In the genomic region with DNA sequence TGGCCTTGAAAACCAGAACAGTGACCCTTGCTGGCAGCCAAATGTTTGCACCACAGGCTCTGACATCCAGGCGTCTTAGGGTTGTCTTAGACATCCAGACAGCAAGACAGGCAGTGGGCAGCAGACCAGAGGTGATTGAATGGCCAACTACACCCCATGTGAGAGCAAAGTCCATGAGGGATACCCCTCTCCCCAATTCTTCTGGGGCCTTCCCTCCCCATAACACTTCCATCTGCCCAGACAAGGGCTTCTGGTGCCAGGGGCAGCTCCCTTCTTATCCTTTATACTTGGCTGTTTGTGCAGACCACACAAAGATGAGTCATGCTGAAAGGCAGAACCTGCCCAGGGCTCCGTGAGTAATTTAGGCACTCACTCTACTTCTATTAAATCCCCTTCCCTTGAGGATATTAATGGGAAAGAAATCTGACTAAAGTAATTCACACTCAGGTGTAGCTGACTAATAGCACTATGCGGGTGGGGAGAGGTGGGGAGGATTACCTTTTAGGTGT, we compare ENCODE assay signal across 1 cellular context.
TF ChIP-seq lines count a peak whose summit lies in the region.

No MANE protein-coding gene starts in this region.

TF ChIP-seq in HEK293, 187 proteins besides CTCF, POLR2A, EP300 and RAD21 (continued from another document):
- TF ChIP-seq, protein P1, sequence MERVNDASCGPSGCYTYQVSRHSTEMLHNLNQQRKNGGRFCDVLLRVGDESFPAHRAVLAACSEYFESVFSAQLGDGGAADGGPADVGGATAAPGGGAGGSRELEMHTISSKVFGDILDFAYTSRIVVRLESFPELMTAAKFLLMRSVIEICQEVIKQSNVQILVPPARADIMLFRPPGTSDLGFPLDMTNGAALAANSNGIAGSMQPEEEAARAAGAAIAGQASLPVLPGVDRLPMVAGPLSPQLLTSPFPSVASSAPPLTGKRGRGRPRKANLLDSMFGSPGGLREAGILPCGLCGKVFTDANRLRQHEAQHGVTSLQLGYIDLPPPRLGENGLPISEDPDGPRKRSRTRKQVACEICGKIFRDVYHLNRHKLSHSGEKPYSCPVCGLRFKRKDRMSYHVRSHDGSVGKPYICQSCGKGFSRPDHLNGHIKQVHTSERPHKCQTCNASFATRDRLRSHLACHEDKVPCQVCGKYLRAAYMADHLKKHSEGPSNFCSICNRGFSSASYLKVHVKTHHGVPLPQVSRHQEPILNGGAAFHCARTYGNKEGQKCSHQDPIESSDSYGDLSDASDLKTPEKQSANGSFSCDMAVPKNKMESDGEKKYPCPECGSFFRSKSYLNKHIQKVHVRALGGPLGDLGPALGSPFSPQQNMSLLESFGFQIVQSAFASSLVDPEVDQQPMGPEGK (tag by site-specific recombination; IDR thresholded peaks at IDR 0.05), result peak; percentile 59
- TF ChIP-seq, protein P2, sequence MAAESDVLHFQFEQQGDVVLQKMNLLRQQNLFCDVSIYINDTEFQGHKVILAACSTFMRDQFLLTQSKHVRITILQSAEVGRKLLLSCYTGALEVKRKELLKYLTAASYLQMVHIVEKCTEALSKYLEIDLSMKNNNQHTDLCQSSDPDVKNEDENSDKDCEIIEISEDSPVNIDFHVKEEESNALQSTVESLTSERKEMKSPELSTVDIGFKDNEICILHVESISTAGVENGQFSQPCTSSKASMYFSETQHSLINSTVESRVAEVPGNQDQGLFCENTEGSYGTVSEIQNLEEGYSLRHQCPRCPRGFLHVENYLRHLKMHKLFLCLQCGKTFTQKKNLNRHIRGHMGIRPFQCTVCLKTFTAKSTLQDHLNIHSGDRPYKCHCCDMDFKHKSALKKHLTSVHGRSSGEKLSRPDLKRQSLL (tag by site-specific recombination; IDR thresholded peaks at IDR 0.05), result no peak
- TF ChIP-seq ZNF571 (tag by site-specific recombination; IDR thresholded peaks at IDR 0.05), result no peak
- no peak for TF ChIP-seq ZNF843 (tag by site-specific recombination; IDR thresholded peaks at IDR 0.05)
- TF ChIP-seq, protein P3, sequence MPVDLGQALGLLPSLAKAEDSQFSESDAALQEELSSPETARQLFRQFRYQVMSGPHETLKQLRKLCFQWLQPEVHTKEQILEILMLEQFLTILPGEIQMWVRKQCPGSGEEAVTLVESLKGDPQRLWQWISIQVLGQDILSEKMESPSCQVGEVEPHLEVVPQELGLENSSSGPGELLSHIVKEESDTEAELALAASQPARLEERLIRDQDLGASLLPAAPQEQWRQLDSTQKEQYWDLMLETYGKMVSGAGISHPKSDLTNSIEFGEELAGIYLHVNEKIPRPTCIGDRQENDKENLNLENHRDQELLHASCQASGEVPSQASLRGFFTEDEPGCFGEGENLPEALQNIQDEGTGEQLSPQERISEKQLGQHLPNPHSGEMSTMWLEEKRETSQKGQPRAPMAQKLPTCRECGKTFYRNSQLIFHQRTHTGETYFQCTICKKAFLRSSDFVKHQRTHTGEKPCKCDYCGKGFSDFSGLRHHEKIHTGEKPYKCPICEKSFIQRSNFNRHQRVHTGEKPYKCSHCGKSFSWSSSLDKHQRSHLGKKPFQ (tag by site-specific recombination; IDR thresholded peaks at IDR 0.05), result peak; percentile 36; the same call in 1 of the 2 replicates
- TF ChIP-seq SALL2 (tag by site-specific recombination; IDR thresholded peaks at IDR 0.05; ENCODE audit: borderline replicate concordance), result no peak
- TF ChIP-seq, protein P4, sequence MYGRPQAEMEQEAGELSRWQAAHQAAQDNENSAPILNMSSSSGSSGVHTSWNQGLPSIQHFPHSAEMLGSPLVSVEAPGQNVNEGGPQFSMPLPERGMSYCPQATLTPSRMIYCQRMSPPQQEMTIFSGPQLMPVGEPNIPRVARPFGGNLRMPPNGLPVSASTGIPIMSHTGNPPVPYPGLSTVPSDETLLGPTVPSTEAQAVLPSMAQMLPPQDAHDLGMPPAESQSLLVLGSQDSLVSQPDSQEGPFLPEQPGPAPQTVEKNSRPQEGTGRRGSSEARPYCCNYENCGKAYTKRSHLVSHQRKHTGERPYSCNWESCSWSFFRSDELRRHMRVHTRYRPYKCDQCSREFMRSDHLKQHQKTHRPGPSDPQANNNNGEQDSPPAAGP (tag by site-specific recombination; IDR thresholded peaks at IDR 0.05), result peak; percentile 89
- TF ChIP-seq, protein P5, sequence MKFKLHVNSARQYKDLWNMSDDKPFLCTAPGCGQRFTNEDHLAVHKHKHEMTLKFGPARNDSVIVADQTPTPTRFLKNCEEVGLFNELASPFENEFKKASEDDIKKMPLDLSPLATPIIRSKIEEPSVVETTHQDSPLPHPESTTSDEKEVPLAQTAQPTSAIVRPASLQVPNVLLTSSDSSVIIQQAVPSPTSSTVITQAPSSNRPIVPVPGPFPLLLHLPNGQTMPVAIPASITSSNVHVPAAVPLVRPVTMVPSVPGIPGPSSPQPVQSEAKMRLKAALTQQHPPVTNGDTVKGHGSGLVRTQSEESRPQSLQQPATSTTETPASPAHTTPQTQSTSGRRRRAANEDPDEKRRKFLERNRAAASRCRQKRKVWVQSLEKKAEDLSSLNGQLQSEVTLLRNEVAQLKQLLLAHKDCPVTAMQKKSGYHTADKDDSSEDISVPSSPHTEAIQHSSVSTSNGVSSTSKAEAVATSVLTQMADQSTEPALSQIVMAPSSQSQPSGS (tag by site-specific recombination; IDR thresholded peaks at IDR 0.05; ENCODE audit: low read depth), result no peak
- TF ChIP-seq, protein P6, sequence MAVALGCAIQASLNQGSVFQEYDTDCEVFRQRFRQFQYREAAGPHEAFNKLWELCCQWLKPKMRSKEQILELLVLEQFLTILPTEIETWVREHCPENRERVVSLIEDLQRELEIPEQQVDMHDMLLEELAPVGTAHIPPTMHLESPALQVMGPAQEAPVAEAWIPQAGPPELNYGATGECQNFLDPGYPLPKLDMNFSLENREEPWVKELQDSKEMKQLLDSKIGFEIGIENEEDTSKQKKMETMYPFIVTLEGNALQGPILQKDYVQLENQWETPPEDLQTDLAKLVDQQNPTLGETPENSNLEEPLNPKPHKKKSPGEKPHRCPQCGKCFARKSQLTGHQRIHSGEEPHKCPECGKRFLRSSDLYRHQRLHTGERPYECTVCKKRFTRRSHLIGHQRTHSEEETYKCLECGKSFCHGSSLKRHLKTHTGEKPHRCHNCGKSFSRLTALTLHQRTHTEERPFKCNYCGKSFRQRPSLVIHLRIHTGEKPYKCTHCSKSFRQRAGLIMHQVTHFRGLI (tag by site-specific recombination; IDR thresholded peaks at IDR 0.05), result 0 out of 2 replicates have a peak, but pooled peaks have one; percentile 11
- peak; percentile 62 for TF ChIP-seq KLF8 (tag by site-specific recombination; IDR thresholded peaks at IDR 0.05)
- TF ChIP-seq, protein P7, sequence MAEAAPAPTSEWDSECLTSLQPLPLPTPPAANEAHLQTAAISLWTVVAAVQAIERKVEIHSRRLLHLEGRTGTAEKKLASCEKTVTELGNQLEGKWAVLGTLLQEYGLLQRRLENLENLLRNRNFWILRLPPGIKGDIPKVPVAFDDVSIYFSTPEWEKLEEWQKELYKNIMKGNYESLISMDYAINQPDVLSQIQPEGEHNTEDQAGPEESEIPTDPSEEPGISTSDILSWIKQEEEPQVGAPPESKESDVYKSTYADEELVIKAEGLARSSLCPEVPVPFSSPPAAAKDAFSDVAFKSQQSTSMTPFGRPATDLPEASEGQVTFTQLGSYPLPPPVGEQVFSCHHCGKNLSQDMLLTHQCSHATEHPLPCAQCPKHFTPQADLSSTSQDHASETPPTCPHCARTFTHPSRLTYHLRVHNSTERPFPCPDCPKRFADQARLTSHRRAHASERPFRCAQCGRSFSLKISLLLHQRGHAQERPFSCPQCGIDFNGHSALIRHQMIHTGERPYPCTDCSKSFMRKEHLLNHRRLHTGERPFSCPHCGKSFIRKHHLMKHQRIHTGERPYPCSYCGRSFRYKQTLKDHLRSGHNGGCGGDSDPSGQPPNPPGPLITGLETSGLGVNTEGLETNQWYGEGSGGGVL (tag by site-specific recombination; IDR thresholded peaks at IDR 0.05), result peak; percentile 70
- peak; percentile 82 for TF ChIP-seq OSR2 (tag by site-specific recombination; IDR thresholded peaks at IDR 0.05)
- TF ChIP-seq ZNF707 (tag by site-specific recombination; IDR thresholded peaks at IDR 0.05), result no peak
- TF ChIP-seq ZNF292 (tag by site-specific recombination; IDR thresholded peaks at IDR 0.05; ENCODE audit: borderline replicate concordance, low read depth), result no peak
- peak; percentile 63 for TF ChIP-seq GLIS1 (tag by site-specific recombination; IDR thresholded peaks at IDR 0.05)
- TF ChIP-seq ZFP69B (tag by site-specific recombination; IDR thresholded peaks at IDR 0.05), result no peak
- no peak for TF ChIP-seq ZNF791 (tag by site-specific recombination; IDR thresholded peaks at IDR 0.05)
- TF ChIP-seq ZNF610 (tag by site-specific recombination; IDR thresholded peaks at IDR 0.05; ENCODE audit: borderline replicate concordance), result no peak
- TF ChIP-seq ZNF23 (tag by site-specific recombination; IDR thresholded peaks at IDR 0.05; ENCODE audit: borderline replicate concordance), result no peak
- TF ChIP-seq ZNF416 (tag by site-specific recombination; IDR thresholded peaks at IDR 0.05), result no peak
- no peak for TF ChIP-seq ZNF354C (tag by site-specific recombination; IDR thresholded peaks at IDR 0.05; ENCODE audit: borderline replicate concordance, low read depth)
- TF ChIP-seq ZNF561 (tag by site-specific recombination; IDR thresholded peaks at IDR 0.05; ENCODE audit: borderline replicate concordance), result 0 out of 2 replicates have a peak, but pooled peaks have one; percentile 43
- TF ChIP-seq ZEB2 (tag by site-specific recombination; IDR thresholded peaks at IDR 0.05), result peak; percentile 81
- no peak for TF ChIP-seq ZNF221 (tag by site-specific recombination; IDR thresholded peaks at IDR 0.05; ENCODE audit: borderline replicate concordance)
- TF ChIP-seq, protein P8, sequence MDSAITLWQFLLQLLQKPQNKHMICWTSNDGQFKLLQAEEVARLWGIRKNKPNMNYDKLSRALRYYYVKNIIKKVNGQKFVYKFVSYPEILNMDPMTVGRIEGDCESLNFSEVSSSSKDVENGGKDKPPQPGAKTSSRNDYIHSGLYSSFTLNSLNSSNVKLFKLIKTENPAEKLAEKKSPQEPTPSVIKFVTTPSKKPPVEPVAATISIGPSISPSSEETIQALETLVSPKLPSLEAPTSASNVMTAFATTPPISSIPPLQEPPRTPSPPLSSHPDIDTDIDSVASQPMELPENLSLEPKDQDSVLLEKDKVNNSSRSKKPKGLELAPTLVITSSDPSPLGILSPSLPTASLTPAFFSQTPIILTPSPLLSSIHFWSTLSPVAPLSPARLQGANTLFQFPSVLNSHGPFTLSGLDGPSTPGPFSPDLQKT (IDR thresholded peaks at IDR 0.05; ENCODE audit: borderline replicate concordance, low read depth, low read length), result no peak
- TF ChIP-seq, protein P9, sequence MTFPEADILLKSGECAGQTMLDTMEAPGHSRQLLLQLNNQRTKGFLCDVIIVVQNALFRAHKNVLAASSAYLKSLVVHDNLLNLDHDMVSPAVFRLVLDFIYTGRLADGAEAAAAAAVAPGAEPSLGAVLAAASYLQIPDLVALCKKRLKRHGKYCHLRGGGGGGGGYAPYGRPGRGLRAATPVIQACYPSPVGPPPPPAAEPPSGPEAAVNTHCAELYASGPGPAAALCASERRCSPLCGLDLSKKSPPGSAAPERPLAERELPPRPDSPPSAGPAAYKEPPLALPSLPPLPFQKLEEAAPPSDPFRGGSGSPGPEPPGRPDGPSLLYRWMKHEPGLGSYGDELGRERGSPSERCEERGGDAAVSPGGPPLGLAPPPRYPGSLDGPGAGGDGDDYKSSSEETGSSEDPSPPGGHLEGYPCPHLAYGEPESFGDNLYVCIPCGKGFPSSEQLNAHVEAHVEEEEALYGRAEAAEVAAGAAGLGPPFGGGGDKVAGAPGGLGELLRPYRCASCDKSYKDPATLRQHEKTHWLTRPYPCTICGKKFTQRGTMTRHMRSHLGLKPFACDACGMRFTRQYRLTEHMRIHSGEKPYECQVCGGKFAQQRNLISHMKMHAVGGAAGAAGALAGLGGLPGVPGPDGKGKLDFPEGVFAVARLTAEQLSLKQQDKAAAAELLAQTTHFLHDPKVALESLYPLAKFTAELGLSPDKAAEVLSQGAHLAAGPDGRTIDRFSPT (tag by site-specific recombination; IDR thresholded peaks at IDR 0.05), result peak; percentile 76
- no peak for TF ChIP-seq ZNF621 (tag by site-specific recombination; IDR thresholded peaks at IDR 0.05)
- 0 out of 2 replicates have a peak, but pooled peaks have one; percentile 12 for TF ChIP-seq GLI4 (tag by site-specific recombination; IDR thresholded peaks at IDR 0.05)
- TF ChIP-seq, protein P10, sequence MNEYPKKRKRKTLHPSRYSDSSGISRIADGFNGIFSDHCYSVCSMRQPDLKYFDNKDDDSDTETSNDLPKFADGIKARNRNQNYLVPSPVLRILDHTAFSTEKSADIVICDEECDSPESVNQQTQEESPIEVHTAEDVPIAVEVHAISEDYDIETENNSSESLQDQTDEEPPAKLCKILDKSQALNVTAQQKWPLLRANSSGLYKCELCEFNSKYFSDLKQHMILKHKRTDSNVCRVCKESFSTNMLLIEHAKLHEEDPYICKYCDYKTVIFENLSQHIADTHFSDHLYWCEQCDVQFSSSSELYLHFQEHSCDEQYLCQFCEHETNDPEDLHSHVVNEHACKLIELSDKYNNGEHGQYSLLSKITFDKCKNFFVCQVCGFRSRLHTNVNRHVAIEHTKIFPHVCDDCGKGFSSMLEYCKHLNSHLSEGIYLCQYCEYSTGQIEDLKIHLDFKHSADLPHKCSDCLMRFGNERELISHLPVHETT (tag by site-specific recombination; IDR thresholded peaks at IDR 0.05), result peak; percentile 72; the same call in 1 of the 2 replicates
- TF ChIP-seq, protein P11, sequence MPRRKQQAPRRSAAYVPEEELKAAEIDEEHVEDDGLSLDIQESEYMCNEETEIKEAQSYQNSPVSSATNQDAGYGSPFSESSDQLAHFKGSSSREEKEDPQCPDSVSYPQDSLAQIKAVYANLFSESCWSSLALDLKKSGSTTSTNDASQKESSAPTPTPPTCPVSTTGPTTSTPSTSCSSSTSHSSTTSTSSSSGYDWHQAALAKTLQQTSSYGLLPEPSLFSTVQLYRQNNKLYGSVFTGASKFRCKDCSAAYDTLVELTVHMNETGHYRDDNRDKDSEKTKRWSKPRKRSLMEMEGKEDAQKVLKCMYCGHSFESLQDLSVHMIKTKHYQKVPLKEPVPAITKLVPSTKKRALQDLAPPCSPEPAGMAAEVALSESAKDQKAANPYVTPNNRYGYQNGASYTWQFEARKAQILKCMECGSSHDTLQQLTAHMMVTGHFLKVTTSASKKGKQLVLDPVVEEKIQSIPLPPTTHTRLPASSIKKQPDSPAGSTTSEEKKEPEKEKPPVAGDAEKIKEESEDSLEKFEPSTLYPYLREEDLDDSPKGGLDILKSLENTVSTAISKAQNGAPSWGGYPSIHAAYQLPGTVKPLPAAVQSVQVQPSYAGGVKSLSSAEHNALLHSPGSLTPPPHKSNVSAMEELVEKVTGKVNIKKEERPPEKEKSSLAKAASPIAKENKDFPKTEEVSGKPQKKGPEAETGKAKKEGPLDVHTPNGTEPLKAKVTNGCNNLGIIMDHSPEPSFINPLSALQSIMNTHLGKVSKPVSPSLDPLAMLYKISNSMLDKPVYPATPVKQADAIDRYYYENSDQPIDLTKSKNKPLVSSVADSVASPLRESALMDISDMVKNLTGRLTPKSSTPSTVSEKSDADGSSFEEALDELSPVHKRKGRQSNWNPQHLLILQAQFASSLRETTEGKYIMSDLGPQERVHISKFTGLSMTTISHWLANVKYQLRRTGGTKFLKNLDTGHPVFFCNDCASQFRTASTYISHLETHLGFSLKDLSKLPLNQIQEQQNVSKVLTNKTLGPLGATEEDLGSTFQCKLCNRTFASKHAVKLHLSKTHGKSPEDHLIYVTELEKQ (tag by site-specific recombination; IDR thresholded peaks at IDR 0.05; ENCODE audit: borderline replicate concordance), result peak; percentile 49; the same call in 1 of the 2 replicates
